ENCODE assay signal across 9 cellular contexts in genomic region chr6:56642366-56643261, GRCh38. TPM values are rescaled to one million over a fixed set of nuclear protein-coding genes. Genes with fewer than 3 reads are reported as not detected.
DNase-seq lines count a peak whose midpoint lies in the region; ATAC-seq, FAIRE-seq and TF ChIP-seq lines count a peak whose summit lies in the region.
"Had no signal": no experiment of that assay in that cellular context is flagged by ENCODE, and none has a peak within 500 bp of the region (broad histone marks: within the 10 kb centered on the region; RNA-seq: fewer than 3 reads in every experiment).

Gene DST (minus strand): TSS chr6:56642889.

- CTCF ChIA-PET in H1 (lab: Charles Lee; ENCODE audit: partially characterized antibody) = interaction anchor here (0.6 to 2.5 kb wide), 12 partner anchors 9 to 1366 kb away, joined by 3 to 11 read pairs (median 4); no protein-coding TSS in a partner anchor

- H3K14ac ChIP-seq in H1 (ENCODE audit: insufficient read length) = no peak within 1 kb of the TSS

- no peak within 1 kb of the TSS for H3K9ac ChIP-seq in H1 (replicated peaks in 1 of 4; ENCODE audit: extremely low read depth in 1 of 4, low read depth in 3 of 4, low read length in 3 of 4)

- H3K23ac ChIP-seq in H1 (ENCODE audit: insufficient read length) = no peak within 1 kb of the TSS

- no peak within 1 kb of the TSS for H4K8ac ChIP-seq in H1 (ENCODE audit: extremely low read depth, insufficient read depth, low read length)

- H2BK5ac ChIP-seq in H1 (ENCODE audit: low read depth, low read length) = no peak within 1 kb of the TSS

- no peak within 1 kb of the TSS for H2AFZ ChIP-seq in H1 (ENCODE audit: low read length)

- peaks cover 2 to 34% (median 12%) of the 10 kb centered on the region in 4 experiments; a peak in 6 of 8 replicates for H3K36me3 ChIP-seq in H1 (ENCODE audit: control insufficient read depth in 2 of 4, insufficient read depth in 4 of 4, low read length in 3 of 4)

- H3K4me2 ChIP-seq in H1 (ENCODE audit: insufficient read depth in 1 of 2, low read depth in 2 of 2, low read length in 2 of 2) = no peak within 1 kb of the TSS

- no peak for FAIRE-seq in H1 (lab: Jason Lieb, UNC)

- H3K27ac ChIP-seq in H1 (ENCODE audit: low read depth, low read length) = no peak within 1 kb of the TSS

- H3K79me2 ChIP-seq in H1 (ENCODE audit: control insufficient read depth in 1 of 2, insufficient read depth in 2 of 2, low read length in 2 of 2) = no peaks in the 10 kb centered on the region

- no peak within 1 kb of the TSS for H2AK5ac ChIP-seq in H1 (ENCODE audit: low read depth, low read length)

- ATAC-seq in GM21390 (IDR thresholded peaks at IDR 0.05; ENCODE audit: unreplicated experiment) (no peak), GM18502 (IDR thresholded peaks at IDR 0.05; ENCODE audit: poor library complexity, unreplicated experiment) (no peak)

- peak; percentile 78 for DNase-seq in A172 (ENCODE audit: low spot score)
- DNase-seq in NCI-H1048 (lab: John Stamatoyannopoulos, UW) = peak; percentile 59
- DNase-seq in H1 (ENCODE audit: low read depth in 1 of 2, low spot score in 2 of 2) = no peak
- DNase-seq in mesenteric fat pad (ENCODE audit: low spot score) = no peak
- no peak for DNase-seq in UCSD-AML1 (lab: John Stamatoyannopoulos, UW; ENCODE audit: unreplicated experiment)
- no peak for DNase-seq in OCI-M2 (lab: John Stamatoyannopoulos, UW; ENCODE audit: unreplicated experiment)
- DNase-seq: activated naive CD4-positive, alpha-beta T cell treated with anti-CD3 and anti-CD28 coated beads, Interleukin-2, amount 10 ng/mL, durations not matched to agents 7 days and 5 days had no signal

- TF ChIP-seq POLR2A in H1 (IDR thresholded peaks at IDR 0.05; ENCODE audit: control extremely low read depth in 1 of 2, low read depth in 2 of 2, low read length in 2 of 2) = no peak

- H4K20me1 ChIP-seq in H1 (replicated peaks in 1 of 2; ENCODE audit: control insufficient read depth in 1 of 2, insufficient read depth in 2 of 2, low read length in 2 of 2) = no peaks in the 10 kb centered on the region

- H4K91ac ChIP-seq in H1 (replicated peaks; ENCODE audit: insufficient read length, low read length) = no peak within 1 kb of the TSS

- no peaks in the 10 kb centered on the region for H3K27me3 ChIP-seq in H1 (replicated peaks in 1 of 4; ENCODE audit: control insufficient read depth in 3 of 4, extremely low read depth in 1 of 4, insufficient read depth in 3 of 4, low read length in 3 of 4)

- no peaks in the 10 kb centered on the region for H3K4me1 ChIP-seq in H1 (replicated peaks in 1 of 4; ENCODE audit: control insufficient read depth in 3 of 4, insufficient read depth in 4 of 4, low read length in 3 of 4)

- H2BK15ac ChIP-seq in H1 (ENCODE audit: low read length) = no peak within 1 kb of the TSS

- no peak within 1 kb of the TSS for H3K56ac ChIP-seq in H1 (replicated peaks; ENCODE audit: insufficient read length, low read depth, low read length)

- no peaks in the 10 kb centered on the region for H3K79me1 ChIP-seq in H1 (ENCODE audit: low read depth, low read length)

- no peak within 1 kb of the TSS for H2BK120ac ChIP-seq in H1 (replicated peaks; ENCODE audit: low read depth, low read length)

- H3K9me3 ChIP-seq in H1 (ENCODE audit: insufficient read depth in 2 of 2, low read depth in 1 of 2, low read length in 1 of 2) = no peaks in the 10 kb centered on the region

- no peak within 1 kb of the TSS for H2BK20ac ChIP-seq in H1 (ENCODE audit: low read length)

- no peak within 1 kb of the TSS for H3K4me3 ChIP-seq in H1 (ENCODE audit: extremely low read depth in 1 of 4, insufficient read depth in 2 of 4, low read depth in 3 of 4, low read length in 4 of 4)

- 92% methylated on average over 7 of the region's 7 CpGs; no CpG with 5 or more reads in 1 of the 2 experiments for WGBS in H1 (ENCODE audit: extremely low coverage in 1 of 2, insufficient coverage in 1 of 2, insufficient read length in 1 of 2, insufficient replicate concordance in 2 of 2, low coverage in 1 of 2, low lambda C conversion rate in 2 of 2, missing lambda C conversion rate in 1 of 2), 2 experiments

- H2BK12ac ChIP-seq in H1 (ENCODE audit: low read depth, low read length) = no peak within 1 kb of the TSS

- TF ChIP-seq RAD21 in H1 (IDR thresholded peaks at IDR 0.05 in 1 of 2, conservative IDR thresholded peaks at IDR 0.05 in 1 of 2; ENCODE audit: low read depth in 2 of 2, low read length in 2 of 2) = no peak

- H3K18ac ChIP-seq in H1 (ENCODE audit: extremely low read depth, low read length) = no peak within 1 kb of the TSS

- TF ChIP-seq CTCF in H1 (IDR thresholded peaks at IDR 0.05; ENCODE audit: control extremely low read depth in 1 of 3, insufficient read depth in 1 of 3, low read depth in 1 of 3, low read length in 3 of 3) = no peak

- no peak for TF ChIP-seq EP300 in H1 (IDR thresholded peaks at IDR 0.05; ENCODE audit: borderline replicate concordance in 1 of 2, low read depth in 2 of 2, low read length in 2 of 2)

- no peaks in the 10 kb centered on the region for H3K23me2 ChIP-seq in H1 (ENCODE audit: low read depth, low read length)

- H3K4ac ChIP-seq in H1 (replicated peaks; ENCODE audit: insufficient read length, low read depth, low read length) = no peak within 1 kb of the TSS

- POLR2A ChIA-PET in H1 (lab: Charles Lee; ENCODE audit: partially characterized antibody) = no interaction called here

- no peak within 1 kb of the TSS for H4K5ac ChIP-seq in H1 (ENCODE audit: insufficient read length, low read depth, low read length)

TF ChIP-seq in H1, 55 proteins besides CTCF, POLR2A, EP300 and RAD21:
- TF ChIP-seq CBX5 (IDR thresholded peaks at IDR 0.05; ENCODE audit: low read depth, low read length) (no peak), EGR1 (IDR thresholded peaks at IDR 0.05; ENCODE audit: borderline replicate concordance, low read depth, low read length) (no peak)

RNA-seq across cellular contexts. Expression of gene DST, which starts in this region (rescaled TPM):
- 153 and 189 TPM in 2 replicates for total RNA-seq in A172 (2014; rRNA removed; shearing (Covaris generic))
- 108 and 116 TPM in 2 replicates for total RNA-seq in H1 (2021; fragmentation: NEBNext Ultra II Directional; extraction: Animal tissue kit (Norgen Biotek cat#: 25700))
- 49.4 and 50.6 TPM in 2 replicates for polyA plus RNA-seq in H1 (2011; rRNA removed)
- polyA plus RNA-seq in H1 (2011; cell fraction: cytosol; rRNA removed) = 44.0 TPM
- polyA plus RNA-seq in H1 (2011; cell fraction: nucleus; rRNA removed) = 283 TPM
- 66.3 to 82.0 TPM (median 80.4 TPM) in 4 replicates for polyA plus RNA-seq in H1 (2012, experiment 1 of 2)
- polyA plus RNA-seq in H1 (2012, experiment 2 of 2) = 3.4 TPM
- polyA plus RNA-seq in H1 (2013, experiment 1 of 2) = 54.4 TPM
- polyA plus RNA-seq in H1 (2013, experiment 2 of 2) = 41.2 TPM
- 201 and 254 TPM in 2 replicates for polyA minus RNA-seq in H1 (2011; rRNA and poly(A)+ RNA removed)
- 92.0 TPM for polyA minus RNA-seq in H1 (2011; cell fraction: cytosol; rRNA and poly(A)+ RNA removed)
- polyA minus RNA-seq in H1 (2011; cell fraction: nucleus; rRNA and poly(A)+ RNA removed) = 733 TPM
- 190 TPM for total RNA-seq in mesenteric fat pad

Comparison
In these comparisons a context has a peak if more than half of its experiments do, and no peak if none do; other contexts are left out.
1. DNase-seq: peak in A172 (single experiment) and NCI-H1048 (single experiment); none in H1 (0 of 2), mesenteric fat pad (single experiment), UCSD-AML1 (single experiment) and OCI-M2 (single experiment).